Comparison of ENCODE assay signal across 1 cellular context in genomic region chr3:20652249-20652648, GRCh38.
TF ChIP-seq lines count a peak whose summit lies in the region.

No MANE protein-coding gene starts in this region.

TF ChIP-seq in SK-N-SH treated with all-trans-retinoic acid at 6 μM for 48 hours, 23 proteins besides CTCF, POLR2A, EP300 and RAD21 (continued from another document):
- no peak for TF ChIP-seq PATZ1 (CRISPR knock-in tag; IDR thresholded peaks at IDR 0.05; ENCODE audit: borderline replicate concordance)
- TF ChIP-seq ZC3H10 (CRISPR knock-in tag; IDR thresholded peaks at IDR 0.05), result peak; percentile 43; the same call in 1 of the 2 replicates
- no peak for TF ChIP-seq GLIS3 (CRISPR knock-in tag; IDR thresholded peaks at IDR 0.05)
- no peak for TF ChIP-seq ESRRG (CRISPR knock-in tag; IDR thresholded peaks at IDR 0.05)
